Comparison of ENCODE assay signal across 1 cellular context in the genomic region with DNA sequence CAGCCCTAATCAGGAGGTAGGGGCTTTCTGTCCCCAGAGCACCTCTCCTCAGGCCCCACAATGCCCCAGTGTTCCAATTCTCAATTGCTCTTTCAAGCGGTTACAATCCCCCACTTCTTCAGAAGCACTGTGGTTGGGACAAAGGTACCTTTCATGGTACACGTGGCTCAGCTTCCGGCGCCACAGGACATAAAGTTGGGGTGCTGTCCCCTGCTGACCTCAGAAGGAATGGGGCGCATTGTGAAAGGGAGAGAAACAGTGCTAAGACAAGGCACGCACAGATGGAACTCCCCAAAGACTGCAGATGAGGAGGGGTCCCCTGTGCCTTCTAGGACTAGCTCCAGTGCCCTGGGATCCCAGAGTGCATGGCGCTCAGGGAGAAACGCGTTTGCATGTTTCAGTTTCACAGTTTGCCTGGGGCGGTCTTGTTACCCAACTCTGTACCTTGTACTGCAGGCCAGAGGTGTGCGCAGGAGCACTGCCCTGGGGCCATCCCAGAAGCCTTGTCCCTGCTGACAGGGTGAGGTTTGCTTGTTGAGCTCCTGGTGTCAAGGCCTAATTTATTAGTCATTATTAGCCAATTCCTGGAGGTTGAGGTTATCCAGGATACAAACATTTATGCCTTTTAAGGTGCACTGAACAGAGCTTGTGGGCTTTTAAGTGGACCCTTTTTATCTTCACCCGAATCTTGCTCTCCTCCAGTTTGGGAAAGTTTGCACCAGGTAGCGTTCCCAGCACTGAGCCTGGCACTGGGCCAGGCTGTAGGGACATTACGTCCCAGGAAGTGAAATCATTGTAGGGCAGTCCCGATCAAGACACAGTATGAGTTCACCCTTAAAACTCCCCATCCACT.
A peak's percentile ranks its signal among the peaks of the same experiment; 100 is the strongest.
TF ChIP-seq lines count a peak whose summit lies in the region.

No MANE protein-coding gene starts in this region.

TF ChIP-seq in HepG2, 621 proteins besides CTCF, POLR2A, EP300 and RAD21 (continues in another document):
- TF ChIP-seq ZFYVE20 (CRISPR knock-in tag; IDR thresholded peaks at IDR 0.05; ENCODE audit: borderline replicate concordance, low read depth) (no peak), KAT7 (CRISPR knock-in tag; IDR thresholded peaks at IDR 0.05; ENCODE audit: borderline replicate concordance) (peak; percentile 86; the same call in 1 of the 2 replicates), ZKSCAN5 (CRISPR knock-in tag; IDR thresholded peaks at IDR 0.05) (no peak), CHD4 (IDR thresholded peaks at IDR 0.05; ENCODE audit: borderline replicate concordance, low read length) (no peak; the same call in 1 of the 2 replicates), ZNF292 (CRISPR knock-in tag; IDR thresholded peaks at IDR 0.05; ENCODE audit: borderline replicate concordance, low read depth) (peak; percentile 93; the same call in 1 of the 2 replicates), ZNF33B (CRISPR knock-in tag; IDR thresholded peaks at IDR 0.05) (0 out of 2 replicates have a peak, but pooled peaks have one; percentile 63), SPEN (CRISPR knock-in tag; IDR thresholded peaks at IDR 0.05; ENCODE audit: low read depth) (peak; percentile 92), EEA1 (CRISPR knock-in tag; IDR thresholded peaks at IDR 0.05; ENCODE audit: borderline replicate concordance) (no peak), ZNF781 (CRISPR knock-in tag; IDR thresholded peaks at IDR 0.05; ENCODE audit: borderline replicate concordance, not compliant biosample characterization) (peak; percentile 80), ZNF850 (CRISPR knock-in tag; conservative IDR thresholded peaks at IDR 0.05) (no peak), ZSCAN5A (CRISPR knock-in tag; IDR thresholded peaks at IDR 0.05; ENCODE audit: borderline replicate concordance) (no peak), BATF2 (CRISPR knock-in tag; IDR thresholded peaks at IDR 0.05) (no peak), FOXO4 (CRISPR knock-in tag; conservative IDR thresholded peaks at IDR 0.05) (no peak), ZBTB26 (CRISPR knock-in tag; IDR thresholded peaks at IDR 0.05; ENCODE audit: borderline replicate concordance) (no peak), ONECUT2 (CRISPR knock-in tag; IDR thresholded peaks at IDR 0.05) (no peak), BCL6 (CRISPR knock-in tag; IDR thresholded peaks at IDR 0.05) (peak; percentile 87), MAZ (IDR thresholded peaks at IDR 0.05; ENCODE audit: borderline replicate concordance, low read depth, low read length) (peak; percentile 44; the same call in 1 of the 2 replicates), MAZ (CRISPR knock-in tag; IDR thresholded peaks at IDR 0.05; ENCODE audit: low read depth) (peak; percentile 58), MYC (CRISPR knock-in tag; IDR thresholded peaks at IDR 0.05; ENCODE audit: borderline replicate concordance) (peak; percentile 93), MLLT10 (CRISPR knock-in tag; IDR thresholded peaks at IDR 0.05) (no peak), ARID4A (CRISPR knock-in tag; IDR thresholded peaks at IDR 0.05; ENCODE audit: borderline replicate concordance) (peak; percentile 69; the same call in 1 of the 2 replicates), ZNF160 (CRISPR knock-in tag; IDR thresholded peaks at IDR 0.05) (peak; percentile 74; the same call in 1 of the 2 replicates), ZNF792 (CRISPR knock-in tag; IDR thresholded peaks at IDR 0.05) (no peak; the same call in 1 of the 2 replicates), ZBTB7A (CRISPR knock-in tag; IDR thresholded peaks at IDR 0.05) (peak; percentile 61), LCORL (IDR thresholded peaks at IDR 0.05) (peak; percentile 61; the same call in 1 of the 2 replicates), LCORL (CRISPR knock-in tag; IDR thresholded peaks at IDR 0.05) (peak; percentile 97), ZNF335 (CRISPR knock-in tag; IDR thresholded peaks at IDR 0.05) (no peak), SOX5 (CRISPR knock-in tag; IDR thresholded peaks at IDR 0.05; ENCODE audit: borderline replicate concordance) (peak; percentile 77), TMF1 (CRISPR knock-in tag; IDR thresholded peaks at IDR 0.05; ENCODE audit: low read depth) (no peak), MEIS2 (CRISPR knock-in tag; IDR thresholded peaks at IDR 0.05) (peak; percentile 86; the same call in 1 of the 2 replicates), ZNF788 (CRISPR knock-in tag; IDR thresholded peaks at IDR 0.05; ENCODE audit: borderline replicate concordance) (peak; percentile 92), ZBTB3 (CRISPR knock-in tag; IDR thresholded peaks at IDR 0.05; ENCODE audit: borderline replicate concordance, low read depth) (no peak), NR3C1 (CRISPR knock-in tag; IDR thresholded peaks at IDR 0.05) (no peak), FOXK1 (CRISPR knock-in tag; IDR thresholded peaks at IDR 0.05; ENCODE audit: borderline replicate concordance, low read depth) (peak; percentile 84; the same call in 1 of the 2 replicates)
- TF ChIP-seq, protein P1, sequence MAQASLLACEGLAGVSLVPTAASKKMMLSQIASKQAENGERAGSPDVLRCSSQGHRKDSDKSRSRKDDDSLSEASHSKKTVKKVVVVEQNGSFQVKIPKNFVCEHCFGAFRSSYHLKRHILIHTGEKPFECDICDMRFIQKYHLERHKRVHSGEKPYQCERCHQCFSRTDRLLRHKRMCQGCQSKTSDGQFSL (CRISPR knock-in tag; IDR thresholded peaks at IDR 0.05): no peak
- TF ChIP-seq, protein P2, sequence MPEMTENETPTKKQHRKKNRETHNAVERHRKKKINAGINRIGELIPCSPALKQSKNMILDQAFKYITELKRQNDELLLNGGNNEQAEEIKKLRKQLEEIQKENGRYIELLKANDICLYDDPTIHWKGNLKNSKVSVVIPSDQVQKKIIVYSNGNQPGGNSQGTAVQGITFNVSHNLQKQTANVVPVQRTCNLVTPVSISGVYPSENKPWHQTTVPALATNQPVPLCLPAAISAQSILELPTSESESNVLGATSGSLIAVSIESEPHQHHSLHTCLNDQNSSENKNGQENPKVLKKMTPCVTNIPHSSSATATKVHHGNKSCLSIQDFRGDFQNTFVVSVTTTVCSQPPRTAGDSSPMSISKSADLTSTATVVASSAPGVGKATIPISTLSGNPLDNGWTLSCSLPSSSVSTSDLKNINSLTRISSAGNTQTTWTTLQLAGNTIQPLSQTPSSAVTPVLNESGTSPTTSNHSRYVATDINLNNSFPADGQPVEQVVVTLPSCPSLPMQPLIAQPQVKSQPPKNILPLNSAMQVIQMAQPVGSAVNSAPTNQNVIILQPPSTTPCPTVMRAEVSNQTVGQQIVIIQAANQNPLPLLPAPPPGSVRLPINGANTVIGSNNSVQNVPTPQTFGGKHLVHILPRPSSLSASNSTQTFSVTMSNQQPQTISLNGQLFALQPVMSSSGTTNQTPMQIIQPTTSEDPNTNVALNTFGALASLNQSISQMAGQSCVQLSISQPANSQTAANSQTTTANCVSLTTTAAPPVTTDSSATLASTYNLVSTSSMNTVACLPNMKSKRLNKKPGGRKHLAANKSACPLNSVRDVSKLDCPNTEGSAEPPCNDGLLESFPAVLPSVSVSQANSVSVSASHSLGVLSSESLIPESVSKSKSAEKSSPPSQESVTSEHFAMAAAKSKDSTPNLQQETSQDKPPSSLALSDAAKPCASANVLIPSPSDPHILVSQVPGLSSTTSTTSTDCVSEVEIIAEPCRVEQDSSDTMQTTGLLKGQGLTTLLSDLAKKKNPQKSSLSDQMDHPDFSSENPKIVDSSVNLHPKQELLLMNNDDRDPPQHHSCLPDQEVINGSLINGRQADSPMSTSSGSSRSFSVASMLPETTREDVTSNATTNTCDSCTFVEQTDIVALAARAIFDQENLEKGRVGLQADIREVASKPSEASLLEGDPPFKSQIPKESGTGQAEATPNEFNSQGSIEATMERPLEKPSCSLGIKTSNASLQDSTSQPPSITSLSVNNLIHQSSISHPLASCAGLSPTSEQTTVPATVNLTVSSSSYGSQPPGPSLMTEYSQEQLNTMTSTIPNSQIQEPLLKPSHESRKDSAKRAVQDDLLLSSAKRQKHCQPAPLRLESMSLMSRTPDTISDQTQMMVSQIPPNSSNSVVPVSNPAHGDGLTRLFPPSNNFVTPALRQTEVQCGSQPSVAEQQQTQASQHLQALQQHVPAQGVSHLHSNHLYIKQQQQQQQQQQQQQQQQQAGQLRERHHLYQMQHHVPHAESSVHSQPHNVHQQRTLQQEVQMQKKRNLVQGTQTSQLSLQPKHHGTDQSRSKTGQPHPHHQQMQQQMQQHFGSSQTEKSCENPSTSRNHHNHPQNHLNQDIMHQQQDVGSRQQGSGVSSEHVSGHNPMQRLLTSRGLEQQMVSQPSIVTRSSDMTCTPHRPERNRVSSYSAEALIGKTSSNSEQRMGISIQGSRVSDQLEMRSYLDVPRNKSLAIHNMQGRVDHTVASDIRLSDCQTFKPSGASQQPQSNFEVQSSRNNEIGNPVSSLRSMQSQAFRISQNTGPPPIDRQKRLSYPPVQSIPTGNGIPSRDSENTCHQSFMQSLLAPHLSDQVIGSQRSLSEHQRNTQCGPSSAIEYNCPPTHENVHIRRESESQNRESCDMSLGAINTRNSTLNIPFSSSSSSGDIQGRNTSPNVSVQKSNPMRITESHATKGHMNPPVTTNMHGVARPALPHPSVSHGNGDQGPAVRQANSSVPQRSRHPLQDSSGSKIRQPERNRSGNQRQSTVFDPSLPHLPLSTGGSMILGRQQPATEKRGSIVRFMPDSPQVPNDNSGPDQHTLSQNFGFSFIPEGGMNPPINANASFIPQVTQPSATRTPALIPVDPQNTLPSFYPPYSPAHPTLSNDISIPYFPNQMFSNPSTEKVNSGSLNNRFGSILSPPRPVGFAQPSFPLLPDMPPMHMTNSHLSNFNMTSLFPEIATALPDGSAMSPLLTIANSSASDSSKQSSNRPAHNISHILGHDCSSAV (CRISPR knock-in tag; IDR thresholded peaks at IDR 0.05; ENCODE audit: borderline replicate concordance): 0 out of 2 replicates have a peak, but pooled peaks have one; percentile 56
